Comparison of ENCODE assay signal across 9 cellular contexts in the genomic region with DNA sequence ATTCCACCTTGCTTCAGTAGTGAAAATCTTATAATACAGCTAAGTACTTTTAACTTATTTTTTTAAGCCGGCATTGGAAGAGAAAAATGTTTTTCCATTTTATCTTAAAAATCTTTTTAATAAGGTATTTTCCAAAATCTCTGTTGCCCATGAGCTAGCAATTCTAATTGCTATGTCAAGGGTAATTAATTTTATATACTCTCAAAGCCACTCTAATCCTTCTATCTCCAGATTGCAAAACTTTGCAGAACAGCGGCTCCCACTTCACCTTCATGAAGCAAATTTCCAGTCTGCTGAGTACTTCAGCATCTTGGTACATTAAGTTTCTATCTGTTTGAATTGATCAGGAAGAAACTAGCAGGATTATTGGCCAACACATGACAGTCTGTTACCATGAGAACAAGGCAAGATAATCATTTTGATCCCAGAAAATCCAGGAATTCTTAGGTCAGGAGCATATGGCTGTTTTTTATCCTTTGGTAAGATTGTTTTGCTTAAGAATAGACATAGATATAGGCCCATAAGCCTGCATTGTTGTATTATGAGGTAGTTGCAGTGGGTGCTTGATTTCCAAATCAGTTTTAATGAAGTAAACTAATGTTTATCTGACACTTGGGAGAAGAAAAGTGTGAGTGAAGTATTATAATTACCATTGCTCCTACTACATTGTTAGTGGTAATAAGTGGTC. TPM values are rescaled to one million over a fixed set of nuclear protein-coding genes. Genes with fewer than 3 reads are reported as not detected.
DNase-seq lines count a peak whose midpoint lies in the region; ATAC-seq and TF ChIP-seq lines count a peak whose summit lies in the region.
"Had no signal": no experiment of that assay in that cellular context is flagged by ENCODE, and none has a peak within 500 bp of the region (broad histone marks: within the 10 kb centered on the region; RNA-seq: fewer than 3 reads in every experiment).

No MANE protein-coding gene starts in this region.

- TF ChIP-seq CTCF in CD8-positive, alpha-beta T cell (IDR thresholded peaks at IDR 0.05): no peak
- TF ChIP-seq CTCF in IMR-90 (conservative IDR thresholded peaks at IDR 0.05; ENCODE audit: low read depth, low read length) (no peak), mammary epithelial cell (conservative IDR thresholded peaks at IDR 0.05 in 1 of 2, IDR thresholded peaks at IDR 0.05 in 1 of 2; ENCODE audit: extremely low read depth in 1 of 2, insufficient read depth in 1 of 2, low read depth in 1 of 2, low read length in 2 of 2) (no peak)

- H3K4ac ChIP-seq in IMR-90 (ENCODE audit: low read depth, low read length): no peak overlapping the region

- no peak overlapping the region for H3K56ac ChIP-seq in IMR-90 (ENCODE audit: extremely low read depth, insufficient read depth, low read length)

- H3K9me3 Mint-ChIP-seq in CD8-positive, alpha-beta T cell: no peaks in the 10 kb centered on the region
- H3K9me3 Mint-ChIP-seq in natural killer cell treated with Interleukin-12 subunit alpha and Interleukin-12 subunit beta and Interleukin-15 and Interleukin-18, amount 100 ng/mL, for 72 hours: no peaks in the 10 kb centered on the region

- peaks cover 88% of the 10 kb centered on the region for H3K4me1 Mint-ChIP-seq in CD8-positive, alpha-beta T cell (ENCODE audit: low read depth)
- H3K4me1 Mint-ChIP-seq in natural killer cell treated with Interleukin-12 subunit alpha and Interleukin-12 subunit beta and Interleukin-15 and Interleukin-18, amount 100 ng/mL, for 72 hours (ENCODE audit: low read depth in 2 of 2): peaks cover 57 to 74% of the 10 kb centered on the region in 2 donors

- dilution Hi-C loops in IMR-90 (cut with HindIII; ENCODE audit: low sequenced_read_pairs, unreplicated experiment) (no loop called here), mammary epithelial cell (cut with HindIII; ENCODE audit: low sequenced_read_pairs) (no loop called here)

- H2AK5ac ChIP-seq in IMR-90 (ENCODE audit: low read depth, low read length): no peak overlapping the region

- no peak overlapping the region for H2BK120ac ChIP-seq in IMR-90 (ENCODE audit: low read depth, low read length)

- H4K91ac ChIP-seq in IMR-90 (ENCODE audit: insufficient read depth, low read depth, low read length): no peak overlapping the region

- BruUV-seq in IMR-90 (replicated peaks; lab: Mats Ljungman, UMichigan) (no TSS peak), mammary epithelial cell (replicated peaks; lab: Mats Ljungman, UMichigan) (no TSS peak)

- ATAC-seq in CD8-positive, alpha-beta T cell: no peak
- no peak for ATAC-seq in IMR-90 (ENCODE audit: low read depth)
- no peak for ATAC-seq in natural killer cell treated with Interleukin-12 subunit alpha and Interleukin-12 subunit beta and Interleukin-15 and Interleukin-18, amount 100 ng/mL, for 72 hours
- ATAC-seq in HG02642 (IDR thresholded peaks at IDR 0.05; ENCODE audit: poor library complexity, unreplicated experiment): no peak

- H3K4me3 Mint-ChIP-seq in CD8-positive, alpha-beta T cell: peak overlapping the region; percentile 49
- H3K4me3 Mint-ChIP-seq in natural killer cell treated with Interleukin-12 subunit alpha and Interleukin-12 subunit beta and Interleukin-15 and Interleukin-18, amount 100 ng/mL, for 72 hours: peak overlapping the region; percentile 77

- H3K36me3 ChIP-seq in CD8-positive, alpha-beta T cell (ENCODE audit: insufficient read depth, low read length): peaks cover 7% of the 10 kb centered on the region
- H3K36me3 ChIP-seq in IMR-90 (ENCODE audit: control insufficient read depth, insufficient read depth, low read length) (peaks cover 18% of the 10 kb centered on the region), mammary epithelial cell (ENCODE audit: insufficient read depth, low read length) (peaks cover 49% of the 10 kb centered on the region)

- H3K27ac Mint-ChIP-seq in CD8-positive, alpha-beta T cell: no peak overlapping the region
- peak overlapping the region; percentile 31 to 58 for H3K27ac Mint-ChIP-seq in natural killer cell treated with Interleukin-12 subunit alpha and Interleukin-12 subunit beta and Interleukin-15 and Interleukin-18, amount 100 ng/mL, for 72 hours

- intact Hi-C loops in CD8-positive, alpha-beta T cell (cut with DNase I, micrococcal nuclease): no loop called here
- intact Hi-C loops in IMR-90 (cut with micrococcal nuclease): no loop called here
- intact Hi-C loops in mammary epithelial cell (cut with micrococcal nuclease): loop anchor here (2.0 kb wide), 1 partner anchor 136 kb away; no protein-coding TSS in a partner anchor

- H2AK9ac ChIP-seq in IMR-90 (replicated peaks; ENCODE audit: low read depth, low read length, poor library complexity): no peak overlapping the region

- H3K9ac ChIP-seq in IMR-90 (ENCODE audit: low read depth, low read length) (no peak overlapping the region), mammary epithelial cell (ENCODE audit: insufficient read depth, low read length) (peak overlapping the region; percentile 87)

- H3K27ac ChIP-seq in CD8-positive, alpha-beta T cell (ENCODE audit: low read depth, low read length): no peak overlapping the region
- no peak overlapping the region for H3K27ac ChIP-seq in IMR-90 (ENCODE audit: insufficient read depth, low read length)
- H3K27ac ChIP-seq in mammary epithelial cell (ENCODE audit: insufficient read depth, low read depth, low read length): peak overlapping the region; percentile 99

- no peak overlapping the region for H2BK15ac ChIP-seq in IMR-90 (ENCODE audit: low read depth, low read length)

- no peak overlapping the region for H3K4me3 ChIP-seq in CD8-positive, alpha-beta T cell (ENCODE audit: low read depth, low read length)
- no peak overlapping the region for H3K4me3 ChIP-seq in IMR-90 (ENCODE audit: insufficient read depth, low read depth, low read length)
- peak overlapping the region; percentile 18 to 94 (median 76) for H3K4me3 ChIP-seq in mammary epithelial cell (replicated peaks in 1 of 3; ENCODE audit: insufficient read depth in 1 of 3, low read depth in 2 of 3, low read length in 3 of 3)
- H3K4me3 ChIP-seq: mucosa of descending colon had no signal

- peak overlapping the region; percentile 86 for H3K23ac ChIP-seq in IMR-90 (ENCODE audit: low read depth, low read length)

- CTCF ChIA-PET in CD8-positive, alpha-beta T cell (lab: Charles Lee): interaction anchor here (0.7 to 1.9 kb wide), 3 partner anchors 22 to 480 kb away, joined by 3 to 7 read pairs (median 3); a partner anchor contains a TSS
- CTCF ChIA-PET in IMR-90 (lab: Yijun Ruan, JAX): interaction anchor here (1.5 kb wide), 1 partner anchor 457 kb away, joined by 4 read pairs; no protein-coding TSS in a partner anchor
- CTCF ChIA-PET in mammary epithelial cell (lab: Charles Lee; ENCODE audit: low non-redundant PET): interaction anchor here (0.6 to 0.7 kb wide), 3 partner anchors 10 to 170 kb away, joined by 3 to 4 read pairs (median 3); no protein-coding TSS in a partner anchor

- no peak overlapping the region for H3K18ac ChIP-seq in IMR-90 (ENCODE audit: low read depth, low read length)

- no peak overlapping the region for H2BK20ac ChIP-seq in IMR-90 (ENCODE audit: low read depth, low read length)

- no peaks in the 10 kb centered on the region for H3K27me3 ChIP-seq in CD8-positive, alpha-beta T cell (ENCODE audit: insufficient read depth, low read length)
- H3K27me3 ChIP-seq in IMR-90 (ENCODE audit: control insufficient read depth, insufficient read depth, low read length) (no peaks in the 10 kb centered on the region), mammary epithelial cell (ENCODE audit: insufficient read depth, low read length) (no peaks in the 10 kb centered on the region)

- H4K20me1 ChIP-seq in IMR-90 (ENCODE audit: insufficient read depth, low read length): peaks cover 84% of the 10 kb centered on the region
- peaks cover 11% of the 10 kb centered on the region for H4K20me1 ChIP-seq in mammary epithelial cell (ENCODE audit: insufficient read depth, low read length)

- peaks cover 58% of the 10 kb centered on the region for H3K36me3 Mint-ChIP-seq in CD8-positive, alpha-beta T cell
- peaks cover 37% of the 10 kb centered on the region for H3K36me3 Mint-ChIP-seq in natural killer cell treated with Interleukin-12 subunit alpha and Interleukin-12 subunit beta and Interleukin-15 and Interleukin-18, amount 100 ng/mL, for 72 hours

- H2BK5ac ChIP-seq in IMR-90 (ENCODE audit: low read depth, low read length, poor library complexity, severe bottlenecking): no peak overlapping the region

- H3K9me1 ChIP-seq in IMR-90 (ENCODE audit: insufficient read depth, low read length): peaks cover 15% of the 10 kb centered on the region

- no peak overlapping the region for H2AFZ ChIP-seq in IMR-90 (replicated peaks; ENCODE audit: low read length, poor library complexity)
- H2AFZ ChIP-seq in mammary epithelial cell (ENCODE audit: low read depth, low read length): no peak overlapping the region

- POLR2A ChIA-PET in CD8-positive, alpha-beta T cell (lab: Charles Lee): interaction anchor here (0.8 to 1.2 kb wide), 3 partner anchors 125 to 449 kb away, joined by 3 read pairs; a partner anchor contains a TSS
- POLR2A ChIA-PET in IMR-90 (lab: Charles Lee; ENCODE audit: unreplicated experiment): no interaction called here

- no peak overlapping the region for H4K5ac ChIP-seq in IMR-90 (ENCODE audit: low read depth, low read length)

- no CpG with 5 or more reads among the region's 2 CpGs for WGBS in IMR-90 (ENCODE audit: extremely low coverage in 2 of 2, insufficient read length in 1 of 2), 2 experiments
- WGBS in mammary epithelial cell (ENCODE audit: low coverage, missing lambda C conversion rate): 8% methylated on average over 2 of the region's 2 CpGs

- no peaks in the 10 kb centered on the region for H3K27me3 Mint-ChIP-seq in CD8-positive, alpha-beta T cell (ENCODE audit: low read depth)
- H3K27me3 Mint-ChIP-seq in natural killer cell treated with Interleukin-12 subunit alpha and Interleukin-12 subunit beta and Interleukin-15 and Interleukin-18, amount 100 ng/mL, for 72 hours: no peaks in the 10 kb centered on the region

- H3K79me2 ChIP-seq in mammary epithelial cell (ENCODE audit: insufficient read depth, low read length): peaks cover 100% of the 10 kb centered on the region

- no peak for TF ChIP-seq RAD21 in IMR-90 (IDR thresholded peaks at IDR 0.05; ENCODE audit: low read length)

- H3K14ac ChIP-seq in IMR-90 (replicated peaks; ENCODE audit: low read depth, low read length): no peak overlapping the region

- peaks cover 0 to 45% of the 10 kb centered on the region in 2 experiments; a peak in 2 of 4 replicates for H3K79me1 ChIP-seq in IMR-90 (ENCODE audit: low read depth in 1 of 2, low read length in 2 of 2)

- peak; percentile 46 for TF ChIP-seq POLR2A in IMR-90 (IDR thresholded peaks at IDR 0.05; ENCODE audit: low read depth, low read length)

- H4K8ac ChIP-seq in IMR-90 (ENCODE audit: low read depth in 2 of 2, low read length in 2 of 2): no peak overlapping the region

- peak overlapping the region; percentile 47; the same call in 1 of the 2 replicates for H3K4me2 ChIP-seq in IMR-90 (ENCODE audit: low read depth, low read length)
- peak overlapping the region; percentile 74 for H3K4me2 ChIP-seq in mammary epithelial cell (ENCODE audit: insufficient read depth, low read depth, low read length)

- no peak for DNase-seq in CD8-positive, alpha-beta T cell
- no peak for DNase-seq in IMR-90
- no peak for DNase-seq in mammary epithelial cell
- DNase-seq in natural killer cell treated with Interleukin-12 subunit alpha and Interleukin-12 subunit beta and Interleukin-15 and Interleukin-18, amount 100 ng/mL, for 72 hours (ENCODE audit: low spot score): no peak
- no peak for DNase-seq in putamen (ENCODE audit: low spot score)
- DNase-seq in NCI-H1092 treated with DMSO at 0.1 percent for 48 hours (lab: John Stamatoyannopoulos, UW): no peak
- no peak for DNase-seq in GM19238 (ENCODE audit: insufficient read length, low spot score)
- DNase-seq: mucosa of descending colon had no signal

- H3K4me1 ChIP-seq in CD8-positive, alpha-beta T cell (ENCODE audit: insufficient read depth, low read length): peaks cover 68% of the 10 kb centered on the region
- H3K4me1 ChIP-seq in IMR-90 (ENCODE audit: control insufficient read depth, insufficient read depth, low read length) (peaks cover 19% of the 10 kb centered on the region), mammary epithelial cell (ENCODE audit: insufficient read depth, low read length) (peaks cover 78% of the 10 kb centered on the region)

- in situ Hi-C loops in IMR-90 (cut with MboI; ENCODE audit: low sequenced_read_pairs): no loop called here
- in situ Hi-C loops in mammary epithelial cell (cut with MboI; ENCODE audit: low sequenced_read_pairs in 2 of 2): loop anchor here (10.0 to 25.0 kb wide), 3 partner anchors 134 to 454 kb away; no protein-coding TSS in a partner anchor

- H3K9me3 ChIP-seq in CD8-positive, alpha-beta T cell (ENCODE audit: low read length): no peaks in the 10 kb centered on the region
- H3K9me3 ChIP-seq in IMR-90 (ENCODE audit: control insufficient read depth, insufficient read depth, low read length) (no peaks in the 10 kb centered on the region), mammary epithelial cell (replicated peaks; ENCODE audit: insufficient read depth, low read length) (no peaks in the 10 kb centered on the region)
- H3K9me3 ChIP-seq: mucosa of descending colon had no signal

RNA-seq across cellular contexts. Expression of a gene that starts 6.0 kb away (rescaled TPM):
- total RNA-seq in CD8-positive, alpha-beta T cell: 100 to 1,000 TPM; 265 to 268 TPM
- 70.8 and 76.4 TPM in 2 replicates for total RNA-seq in IMR-90 (2012; rRNA removed)
- 11.5 and 12.6 TPM in 2 replicates for polyA plus RNA-seq in IMR-90 (2012; rRNA removed)
- polyA plus RNA-seq in IMR-90 (2012; cell fraction: cytosol; rRNA removed): 3.2 and 3.7 TPM in 2 replicates
- polyA plus RNA-seq in IMR-90 (2012; cell fraction: nucleus; rRNA removed; ENCODE audit: low replicate concordance): 3.3 and 39.5 TPM in 2 replicates
- total RNA-seq in mammary epithelial cell: 100 to 1,000 TPM; 171 to 229 TPM
- polyA plus RNA-seq in mammary epithelial cell: 34.4 TPM
- 196 TPM for polyA minus RNA-seq in mammary epithelial cell
- 10 to 100 TPM; 35.9 to 38.0 TPM for total RNA-seq in natural killer cell treated with Interleukin-12 subunit alpha and Interleukin-12 subunit beta and Interleukin-15 and Interleukin-18, amount 100 ng/mL, for 72 hours

Comparison
In these comparisons a context has a peak if more than half of its experiments do, and no peak if none do; other contexts are left out.
1. H3K4me3 ChIP-seq: peak in mammary epithelial cell (3 of 3); none in CD8-positive, alpha-beta T cell (single experiment) and IMR-90 (single experiment).